Comparison of ENCODE assay signal across 23 cellular contexts in genomic region chr11:86072211-86072610, GRCh38.
"Had no signal": no experiment of that assay in that cellular context is flagged by ENCODE, and none has a peak within 500 bp of the region (broad histone marks: within the 10 kb centered on the region; RNA-seq: fewer than 3 reads in every experiment).

No MANE protein-coding gene starts in this region.

- H3K36me3 ChIP-seq: right lobe of liver, stomach, thyroid gland had no signal

- H3K36me3 Mint-ChIP-seq: naive thymus-derived CD8-positive, alpha-beta T cell had no signal

- DNase-seq: activated B cell treated with CpG ODN at 0.5 μM for 24 hours; activated CD4-positive, alpha-beta T cell treated with anti-CD3 and anti-CD28 coated beads, Interleukin-2, amount 50 U/mL, for 1 hour; activated effector memory CD4-positive, alpha-beta T cell treated with anti-CD3 and anti-CD28 coated beads, Interleukin-2, amount 50 U/mL, for 16 hours; activated naive CD4-positive, alpha-beta T cell treated with anti-CD3 and anti-CD28 coated beads for 36 hours; activated naive CD8-positive, alpha-beta T cell treated with anti-CD3 and anti-CD28 coated beads for 36 hours; amniotic stem cell; caudate nucleus; cortex of kidney; foreskin fibroblast; head of caudate nucleus; hippocampal formation; midbrain; naive thymus-derived CD8-positive, alpha-beta T cell; right lobe of liver; stimulated activated CD4-positive, alpha-beta T cell treated with anti-CD3 and anti-CD28 coated beads, Interleukin-1b, Interleukin-23, amount 100 ng/mL, for 48 hours; stimulated activated CD4-positive, alpha-beta T cell treated with anti-CD3 and anti-CD28 coated beads, Interleukin-4, amount 100 ng/mL, for 4 hours; stimulated activated naive B cell treated with anti-CD40 and anti-IgM and Interleukin-4, amounts not matched to agents 10 μg/mL and 1 μg/mL and 100 μg/mL, for 72 hours; stomach; T-helper 1 cell; thyroid gland had no signal

- H3K4me3 Mint-ChIP-seq: activated B cell treated with CpG ODN at 0.5 μM for 24 hours; activated naive CD4-positive, alpha-beta T cell treated with anti-CD3 and anti-CD28 coated beads for 36 hours; activated naive CD8-positive, alpha-beta T cell treated with anti-CD3 and anti-CD28 coated beads for 36 hours; activated T-helper 1 cell treated with anti-CD3 and anti-CD28 coated beads, Interleukin-12 subunit alpha, Interleukin-12 subunit beta, Interleukin-2, Interleukin-4 antibody, amounts not matched to agents 30 ng/mL and 10 ng/mL and 1 ng/mL, durations not matched to agents 14 hours and 24 hours and 36 hours; naive thymus-derived CD8-positive, alpha-beta T cell; stimulated activated naive B cell treated with anti-CD40 and anti-IgM and Interleukin-4, amounts not matched to agents 10 μg/mL and 1 μg/mL and 100 μg/mL, for 72 hours; T-helper 2 cell treated with Interferon-gamma antibody and Interleukin-4, amounts not matched to agents 5 μg/mL and 100 μg/mL, for 36 hours had no signal

- H3K4me3 ChIP-seq: right lobe of liver, skin epidermis, stomach, thyroid gland had no signal

- ATAC-seq: naive thymus-derived CD8-positive, alpha-beta T cell; right lobe of liver; stimulated activated naive B cell treated with anti-CD40 and anti-IgM and Interleukin-4, amounts not matched to agents 10 μg/mL and 1 μg/mL and 100 μg/mL, for 72 hours had no signal

- H3K27ac ChIP-seq: right lobe of liver, skin epidermis, stomach, thyroid gland had no signal

- H3K27me3 ChIP-seq: right lobe of liver, stomach, thyroid gland had no signal

- H3K27me3 Mint-ChIP-seq: activated B cell treated with CpG ODN at 0.5 μM for 24 hours; stimulated activated naive B cell treated with anti-CD40 and anti-IgM and Interleukin-4, amounts not matched to agents 10 μg/mL and 1 μg/mL and 100 μg/mL, for 72 hours had no signal

- H3K9me3 Mint-ChIP-seq: activated B cell treated with CpG ODN at 0.5 μM for 24 hours; activated naive CD4-positive, alpha-beta T cell treated with anti-CD3 and anti-CD28 coated beads for 36 hours; activated naive CD8-positive, alpha-beta T cell treated with anti-CD3 and anti-CD28 coated beads for 36 hours; activated T-helper 1 cell treated with anti-CD3 and anti-CD28 coated beads, Interleukin-12 subunit alpha, Interleukin-12 subunit beta, Interleukin-2, Interleukin-4 antibody, amounts not matched to agents 30 ng/mL and 10 ng/mL and 1 ng/mL, durations not matched to agents 14 hours and 24 hours and 36 hours; naive thymus-derived CD8-positive, alpha-beta T cell; stimulated activated naive B cell treated with anti-CD40 and anti-IgM and Interleukin-4, amounts not matched to agents 10 μg/mL and 1 μg/mL and 100 μg/mL, for 72 hours; T-helper 2 cell treated with Interferon-gamma antibody and Interleukin-4, amounts not matched to agents 5 μg/mL and 100 μg/mL, for 36 hours had no signal

- H3K9me3 ChIP-seq: right lobe of liver, stomach, thyroid gland had no signal

- H3K27ac Mint-ChIP-seq: activated B cell treated with CpG ODN at 0.5 μM for 24 hours; activated naive CD4-positive, alpha-beta T cell treated with anti-CD3 and anti-CD28 coated beads for 36 hours; activated naive CD8-positive, alpha-beta T cell treated with anti-CD3 and anti-CD28 coated beads for 36 hours; activated T-helper 1 cell treated with anti-CD3 and anti-CD28 coated beads, Interleukin-12 subunit alpha, Interleukin-12 subunit beta, Interleukin-2, Interleukin-4 antibody, amounts not matched to agents 30 ng/mL and 10 ng/mL and 1 ng/mL, durations not matched to agents 14 hours and 24 hours and 36 hours; naive thymus-derived CD8-positive, alpha-beta T cell; T-helper 2 cell treated with Interferon-gamma antibody and Interleukin-4, amounts not matched to agents 5 μg/mL and 100 μg/mL, for 36 hours had no signal
